9 cellular contexts compared by ENCODE assay signal in the genomic region with DNA sequence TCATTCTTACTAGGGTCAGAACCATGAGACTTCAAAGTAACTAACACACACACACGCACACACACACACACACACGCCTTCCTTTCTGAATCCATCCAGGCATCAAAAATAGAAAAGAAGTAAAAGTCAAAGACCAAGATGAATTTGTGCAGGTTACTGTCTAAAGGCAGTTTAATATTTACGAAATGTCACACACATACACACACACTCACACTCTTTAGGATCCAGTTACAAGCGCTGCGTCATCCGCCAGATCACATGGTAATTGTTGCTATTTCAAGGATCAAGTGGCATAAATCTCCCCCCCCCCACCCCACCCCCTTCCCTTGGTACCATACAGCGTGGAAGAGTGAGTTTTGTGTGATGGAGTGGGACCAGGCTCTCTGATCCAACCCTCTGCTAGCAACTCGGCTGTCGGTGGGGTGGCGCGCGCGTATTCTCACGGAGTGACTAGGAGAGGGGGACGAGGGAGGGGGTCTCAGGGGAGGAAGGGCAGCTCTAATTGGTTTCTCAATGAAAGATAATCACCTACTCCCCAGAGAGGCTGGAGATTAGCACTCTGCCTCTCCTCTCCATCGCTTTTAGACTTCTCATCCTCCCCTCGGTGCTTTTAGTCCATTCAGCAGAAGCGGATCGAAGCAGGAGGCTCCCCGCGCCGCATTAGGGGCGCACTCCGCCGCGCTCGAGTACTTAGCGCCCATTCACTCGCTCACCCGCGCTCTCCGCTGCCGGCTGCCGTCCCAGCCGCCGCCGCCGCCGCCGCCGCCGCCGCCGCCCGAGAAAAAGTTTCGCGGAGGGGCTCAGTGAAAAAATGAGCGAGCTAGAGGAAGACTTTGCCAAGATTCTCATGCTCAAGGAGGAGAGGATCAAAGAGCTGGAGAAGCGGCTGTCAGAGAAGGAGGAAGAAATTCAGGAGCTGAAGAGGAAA.
DNase-seq lines count a peak whose midpoint lies in the region; ATAC-seq, FAIRE-seq and TF ChIP-seq lines count a peak whose summit lies in the region.
"Had no signal": no experiment of that assay in that cellular context is flagged by ENCODE, and none has a peak within 500 bp of the region (broad histone marks: within the 10 kb centered on the region; RNA-seq: fewer than 3 reads in every experiment).

No MANE protein-coding gene starts in this region.

- H3K4me1 ChIP-seq in BLaER1 treated with 17β-estradiol and CSF1 and Interleukin-3, amounts not matched to agents 10 nM and 100 nM = peaks cover 0 to 12% (median 8%) of the 10 kb centered on the region in 10 experiments; a peak in 14 of 20 replicates

- in situ Hi-C loops in astrocyte of the spinal cord (cut with HindIII; ENCODE audit: low sequenced_read_pairs) = no loop called here

- H4K20me1 ChIP-seq in BLaER1 treated with 17β-estradiol and CSF1 and Interleukin-3, amounts not matched to agents 10 nM and 100 nM = peaks cover 0 to 12% (median 0%) of the 10 kb centered on the region in 11 experiments; a peak in 4 of 22 replicates

- DNase-seq in Kasumi-1 (lab: John Stamatoyannopoulos, UW) (peak; percentile 13 to 17), astrocyte of the spinal cord (ENCODE audit: low read depth, low spot score) (peak; percentile 73), iPS-NIHi11 (ENCODE audit: low spot score) (peak; percentile 64), GM12891 (ENCODE audit: insufficient read length, low spot score) (no peak)

- peak overlapping the region; percentile 57 to 79 (median 68) for H3K9ac ChIP-seq in BLaER1 treated with 17β-estradiol and CSF1 and Interleukin-3, amounts not matched to agents 10 nM and 100 nM

- peak overlapping the region in 5 of 11 experiments; percentile 2 to 46 (median 33); a peak in 6 of 22 replicates for H3K27ac ChIP-seq in BLaER1 treated with 17β-estradiol and CSF1 and Interleukin-3, amounts not matched to agents 10 nM and 100 nM
- H3K27ac ChIP-seq in skin epidermis = peak overlapping the region in 10 of 21 experiments; percentile 14 to 81 (median 64)
- H3K27ac ChIP-seq: neutrophil had no signal

- no peaks in the 10 kb centered on the region for H3K36me3 ChIP-seq in BLaER1 treated with 17β-estradiol and CSF1 and Interleukin-3, amounts not matched to agents 10 nM and 100 nM
- H3K36me3 ChIP-seq: neutrophil had no signal

- no peak for FAIRE-seq in GM12891 (lab: Jason Lieb, UNC)

- TF ChIP-seq CTCF in astrocyte of the spinal cord (IDR thresholded peaks at IDR 0.05; ENCODE audit: low read depth, low read length) = no peak

- no peaks in the 10 kb centered on the region for H3K9me3 ChIP-seq in BLaER1 treated with 17β-estradiol and CSF1 and Interleukin-3, amounts not matched to agents 10 nM and 100 nM (replicated peaks in 1 of 11)
- H3K9me3 ChIP-seq: neutrophil had no signal

- no peak for TF ChIP-seq POLR2A in GM12891 (IDR thresholded peaks at IDR 0.05; ENCODE audit: low read depth, low read length)

- ATAC-seq in HG03175 (IDR thresholded peaks at IDR 0.05; ENCODE audit: unreplicated experiment) = no peak
- ATAC-seq in activated CD4-positive, CD25-positive, alpha-beta regulatory T cell treated with anti-CD3 and anti-CD28 coated beads, Interleukin-2, amount 50 U/mL, for 24 hours = no peak

- H3K4me2 ChIP-seq in BLaER1 treated with 17β-estradiol and CSF1 and Interleukin-3, amounts not matched to agents 10 nM and 100 nM = peak overlapping the region; percentile 85 to 99 (median 97)

- H3K27me3 ChIP-seq in BLaER1 treated with 17β-estradiol and CSF1 and Interleukin-3, amounts not matched to agents 10 nM and 100 nM = peaks cover 33 to 49% (median 42%) of the 10 kb centered on the region in 11 experiments

- peak overlapping the region; percentile 68 to 85 (median 76) for H3K4me3 ChIP-seq in BLaER1 treated with 17β-estradiol and CSF1 and Interleukin-3, amounts not matched to agents 10 nM and 100 nM
- H3K4me3 ChIP-seq in astrocyte of the spinal cord (ENCODE audit: low read depth, low read length) = peak overlapping the region; percentile 59
- H3K4me3 ChIP-seq in skin epidermis = peak overlapping the region; percentile 32 to 45 (median 40)

TF ChIP-seq in GM12891, 5 proteins besides CTCF, POLR2A, EP300 and RAD21:
- TF ChIP-seq SPI1 (IDR thresholded peaks at IDR 0.05; ENCODE audit: low read depth, low read length) = no peak
- TF ChIP-seq TAF1 (IDR thresholded peaks at IDR 0.05; ENCODE audit: low read depth, low read length) = no peak
- no peak for TF ChIP-seq PAX5 (IDR thresholded peaks at IDR 0.05; ENCODE audit: insufficient read depth, low read length, severe bottlenecking)
- no peak for TF ChIP-seq POLR2AphosphoS5 (IDR thresholded peaks at IDR 0.05; ENCODE audit: low read depth, low read length)
- no peak for TF ChIP-seq POU2F2 (IDR thresholded peaks at IDR 0.05; ENCODE audit: low read depth, low read length)
